8 cellular contexts compared by ENCODE assay signal in the genomic region with DNA sequence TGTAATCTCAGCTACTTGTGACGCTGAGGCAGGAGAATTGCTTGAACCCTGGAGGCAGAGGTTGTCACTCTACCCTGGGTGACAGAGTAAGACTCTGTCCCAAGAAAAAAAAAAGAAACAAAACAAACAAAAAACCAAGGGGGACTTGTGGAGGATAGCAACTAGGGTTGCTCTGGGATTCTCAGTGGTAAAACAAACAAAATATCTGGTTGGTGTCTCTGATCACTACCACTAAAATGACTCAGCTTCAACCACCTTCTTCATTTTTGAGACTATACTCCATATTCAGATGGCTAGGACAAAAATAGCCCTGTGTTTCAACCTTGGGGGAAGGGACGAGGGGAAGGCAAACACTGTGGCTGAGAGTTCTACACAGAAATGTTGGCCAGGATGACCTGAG.
DNase-seq lines count a peak whose midpoint lies in the region; ATAC-seq and TF ChIP-seq lines count a peak whose summit lies in the region.
"Had no signal": no experiment of that assay in that cellular context is flagged by ENCODE, and none has a peak within 500 bp of the region (broad histone marks: within the 10 kb centered on the region; RNA-seq: fewer than 3 reads in every experiment).

No MANE protein-coding gene starts in this region.

- H3K4me1 Mint-ChIP-seq in osteocyte (ENCODE audit: unreplicated experiment): peaks cover 8% of the 10 kb centered on the region

- ATAC-seq in GM19023 (IDR thresholded peaks at IDR 0.05; ENCODE audit: unreplicated experiment) (peak; percentile 85), HG02571 (IDR thresholded peaks at IDR 0.05; ENCODE audit: unreplicated experiment) (peak; percentile 86), left colon (no peak)

- H3K36me3 ChIP-seq in MM.1S (replicated peaks; ENCODE audit: insufficient read depth, low read length) (no peaks in the 10 kb centered on the region), stomach (no peaks in the 10 kb centered on the region)

- H3K9me3 ChIP-seq in MM.1S (replicated peaks; ENCODE audit: insufficient read depth, low read length) (no peaks in the 10 kb centered on the region), stomach (no peaks in the 10 kb centered on the region)

- H3K9me2 ChIP-seq in MM.1S (replicated peaks; ENCODE audit: insufficient read depth, low read length): no peaks in the 10 kb centered on the region

- TF ChIP-seq EP300 in stomach (IDR thresholded peaks at IDR 0.05): no peak

- intact Hi-C loops in left colon (cut with DNase I, micrococcal nuclease) (no loop called here), stomach (cut with DNase I; ENCODE audit: low total_unique reads) (no loop called here)

- H3K4me3 Mint-ChIP-seq in osteocyte (ENCODE audit: unreplicated experiment): no peak overlapping the region

- peaks cover 23% of the 10 kb centered on the region for H3F3A ChIP-seq in MM.1S (ENCODE audit: insufficient read depth, low read length)

- H3K4me3 ChIP-seq in MM.1S (ENCODE audit: low read length) (no peak overlapping the region; the same call in 1 of the 2 replicates), stomach (no peak overlapping the region)

- no peaks in the 10 kb centered on the region for H4K20me1 ChIP-seq in MM.1S (ENCODE audit: insufficient read depth, low read length)

- H3K27ac ChIP-seq in MM.1S (ENCODE audit: low read length) (peak overlapping the region; percentile 82), stomach (no peak overlapping the region)

- H3K4me2 ChIP-seq in MM.1S (ENCODE audit: low read depth, low read length): peak overlapping the region; percentile 49; the same call in 1 of the 2 replicates

- H3K27ac Mint-ChIP-seq in osteocyte (ENCODE audit: unreplicated experiment): peak overlapping the region; percentile 35

- H3K27me3 ChIP-seq in MM.1S (replicated peaks; ENCODE audit: insufficient read depth, low read length): no peaks in the 10 kb centered on the region
- H3K27me3 ChIP-seq in stomach: no peaks in the 10 kb centered on the region

- H2AFZ ChIP-seq in MM.1S (ENCODE audit: low read length): peak overlapping the region; percentile 32

- H3K9ac ChIP-seq in MM.1S (ENCODE audit: low read length): peak overlapping the region; percentile 48

- H3K4me1 ChIP-seq in MM.1S (ENCODE audit: low read length): peaks cover 25% of the 10 kb centered on the region
- no peaks in the 10 kb centered on the region for H3K4me1 ChIP-seq in stomach

- no peaks in the 10 kb centered on the region for H3K36me3 Mint-ChIP-seq in osteocyte (ENCODE audit: unreplicated experiment)

- no peaks in the 10 kb centered on the region for H3K79me2 ChIP-seq in MM.1S (ENCODE audit: low read length)

- H3K27me3 Mint-ChIP-seq in osteocyte (ENCODE audit: unreplicated experiment): no peaks in the 10 kb centered on the region

- TF ChIP-seq CTCF in MM.1S (IDR thresholded peaks at IDR 0.05; ENCODE audit: low read length) (no peak), osteocyte (IDR thresholded peaks at IDR 0.05) (no peak), stomach (IDR thresholded peaks at IDR 0.05) (no peak)

- no peaks in the 10 kb centered on the region for H3K9me3 Mint-ChIP-seq in osteocyte (ENCODE audit: unreplicated experiment)

- 54 to 76% (median 63%) methylated on average over 2 of the region's 2 CpGs for WGBS in stomach, 5 donors

- no peak for TF ChIP-seq POLR2A in stomach (IDR thresholded peaks at IDR 0.05)

- DNase-seq in MM.1S: peak; percentile 82
- DNase-seq in osteocyte (ENCODE audit: extremely low spot score, unreplicated experiment): no peak
- no peak for DNase-seq in left colon
- no peak for DNase-seq in stimulated activated CD4-positive, alpha-beta T cell treated with anti-CD3 and anti-CD28 coated beads, Interleukin-4, amount 100 ng/mL, for 1 hour
- no peak for DNase-seq in stomach
- DNase-seq: activated CD8-positive, alpha-beta memory T cell treated with anti-CD3 and anti-CD28 coated beads, Interleukin-2, amount 50 U/mL, for 48 hours had no signal
